Comparison of ENCODE assay signal across 25 cellular contexts in genomic region chr12:110159671-110160245, GRCh38.
"Had no signal": no experiment of that assay in that cellular context is flagged by ENCODE, and none has a peak within 500 bp of the region (broad histone marks: within the 10 kb centered on the region; RNA-seq: fewer than 3 reads in every experiment).

No MANE protein-coding gene starts in this region.

- H3K27me3 Mint-ChIP-seq: naive thymus-derived CD8-positive, alpha-beta T cell; progenitor cell of endocrine pancreas; stimulated activated naive B cell treated with anti-CD40 and anti-IgM and Interleukin-4, amounts not matched to agents 10 μg/mL and 1 μg/mL and 100 μg/mL, for 72 hours; stimulated activated naive CD8-positive, alpha-beta T cell treated with anti-CD3 and anti-CD28 coated beads, Interleukin-15, Interleukin-2, amounts not matched to agents 100 ng/mL and 50 ng/mL, for 24 hours had no signal

- H3K4me2 ChIP-seq: hepatocyte had no signal

- H3K4me1 ChIP-seq: gastrocnemius medialis, left ventricle myocardium inferior, lower lobe of right lung, parathyroid adenoma, right atrium auricular region, sigmoid colon, suprapubic skin, thyroid gland, vagina had no signal

- H3K27ac Mint-ChIP-seq: progenitor cell of endocrine pancreas; stimulated activated naive B cell treated with anti-CD40 and anti-IgM and Interleukin-4, amounts not matched to agents 10 μg/mL and 1 μg/mL and 100 μg/mL, for 72 hours; stimulated activated naive CD8-positive, alpha-beta T cell treated with anti-CD3 and anti-CD28 coated beads, Interleukin-15, Interleukin-2, amounts not matched to agents 100 ng/mL and 50 ng/mL, for 24 hours had no signal

- H3K4me3 ChIP-seq: dorsolateral prefrontal cortex, gastrocnemius medialis, heart left ventricle, hepatocyte, left ventricle myocardium inferior, lower lobe of right lung, right atrium auricular region, sigmoid colon, suprapubic skin, thyroid gland, vagina had no signal

- H3K4me1 Mint-ChIP-seq: nephron progenitor cell; stimulated activated naive B cell treated with anti-CD40 and anti-IgM and Interleukin-4, amounts not matched to agents 10 μg/mL and 1 μg/mL and 100 μg/mL, for 72 hours had no signal

- DNase-seq: dorsolateral prefrontal cortex; effector CD4-positive, alpha-beta T cell; foreskin fibroblast; gastrocnemius medialis; heart left ventricle; left cardiac atrium; left ventricle myocardium inferior; lower lobe of right lung; naive thymus-derived CD8-positive, alpha-beta T cell; nephron progenitor cell; sigmoid colon; stimulated activated naive B cell treated with anti-CD40 and anti-IgM and Interleukin-4, amounts not matched to agents 10 μg/mL and 1 μg/mL and 100 μg/mL, for 72 hours; thyroid gland; trophoblast cell had no signal

- H3K9ac ChIP-seq: parathyroid adenoma had no signal

- H3K27me3 ChIP-seq: dorsolateral prefrontal cortex, gastrocnemius medialis, heart left ventricle, hepatocyte, right atrium auricular region, sigmoid colon, suprapubic skin, thyroid gland, vagina had no signal

- H3K4me3 Mint-ChIP-seq: naive thymus-derived CD8-positive, alpha-beta T cell; nephron progenitor cell; stimulated activated naive B cell treated with anti-CD40 and anti-IgM and Interleukin-4, amounts not matched to agents 10 μg/mL and 1 μg/mL and 100 μg/mL, for 72 hours; stimulated activated naive CD8-positive, alpha-beta T cell treated with anti-CD3 and anti-CD28 coated beads, Interleukin-15, Interleukin-2, amounts not matched to agents 100 ng/mL and 50 ng/mL, for 24 hours had no signal

- FAIRE-seq: colon, islet of Langerhans had no signal

- ATAC-seq: esophagus mucosa; gastrocnemius medialis; heart left ventricle; left cardiac atrium; lower lobe of right lung; naive thymus-derived CD8-positive, alpha-beta T cell; stimulated activated naive B cell treated with anti-CD40 and anti-IgM and Interleukin-4, amounts not matched to agents 10 μg/mL and 1 μg/mL and 100 μg/mL, for 72 hours had no signal

- H3K27ac ChIP-seq: dorsolateral prefrontal cortex, epithelial cell of prostate, gastrocnemius medialis, heart left ventricle, hepatocyte, left ventricle myocardium inferior, lower lobe of right lung, parathyroid adenoma, right atrium auricular region, sigmoid colon, suprapubic skin, thyroid gland, vagina had no signal

- H2AFZ ChIP-seq: hepatocyte, parathyroid adenoma had no signal

- H3K9me3 ChIP-seq: gastrocnemius medialis, thyroid gland had no signal
